Comparison of ENCODE assay signal across 8 cellular contexts in the genomic region with DNA sequence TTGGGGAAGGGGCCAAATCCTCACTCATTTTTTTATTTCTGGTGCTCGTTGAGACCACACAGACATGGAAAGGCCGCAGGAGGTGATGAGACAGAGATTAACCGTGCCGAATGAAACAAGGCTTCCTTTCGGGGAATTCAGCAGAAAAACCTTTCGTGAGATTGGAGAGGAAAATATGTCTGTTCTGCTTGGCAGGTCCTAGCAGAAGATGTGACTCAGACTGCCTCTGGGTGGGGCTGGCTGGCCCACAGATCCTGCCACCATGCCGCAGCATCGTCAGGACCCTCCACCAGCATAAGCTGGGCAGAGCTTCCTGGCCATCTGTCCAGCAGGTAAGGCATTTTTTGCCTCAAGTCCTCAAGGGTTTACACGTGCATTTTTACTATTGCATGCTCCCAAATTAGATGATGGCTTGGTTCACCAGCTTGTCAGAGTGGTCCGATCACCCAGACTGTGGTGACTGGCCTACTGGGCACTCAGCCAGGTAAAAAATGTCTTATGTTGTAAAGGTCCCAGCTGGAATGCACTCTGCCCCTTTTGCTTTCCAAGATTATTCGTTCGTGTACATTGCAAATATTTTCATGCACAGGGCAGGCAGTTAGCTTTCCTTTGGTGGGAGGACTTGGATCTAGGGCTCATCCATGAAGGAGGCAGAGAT. TPM values are rescaled to one million over a fixed set of nuclear protein-coding genes. Genes with fewer than 3 reads are reported as not detected.
DNase-seq lines count a peak whose midpoint lies in the region; ATAC-seq and TF ChIP-seq lines count a peak whose summit lies in the region.

No MANE protein-coding gene starts in this region.

- H3K4me1 ChIP-seq in lower lobe of right lung: peaks cover 47% of the 10 kb centered on the region

- H3K9me3 ChIP-seq in lower lobe of right lung: no peaks in the 10 kb centered on the region

- intact Hi-C loops in lower lobe of right lung (cut with DNase I): no loop called here

- no peak for ATAC-seq in lower lobe of right lung
- ATAC-seq in HG03520 (IDR thresholded peaks at IDR 0.05; ENCODE audit: unreplicated experiment): no peak

- H3K4me3 ChIP-seq in cardiac fibroblast (replicated peaks in 1 of 2; ENCODE audit: low read depth in 2 of 2, low read length in 2 of 2) (peak overlapping the region; percentile 51 to 59), lower lobe of right lung (peak overlapping the region; percentile 74)

- H3K27me3 ChIP-seq in lower lobe of right lung (ENCODE audit: low read depth): no peaks in the 10 kb centered on the region

- TF ChIP-seq CTCF in cardiac fibroblast (IDR thresholded peaks at IDR 0.05; ENCODE audit: low read depth, low read length): no peak
- no peak for TF ChIP-seq CTCF in lower lobe of right lung (IDR thresholded peaks at IDR 0.05)

- H3K27ac ChIP-seq in lower lobe of right lung: peak overlapping the region; percentile 90

- peaks cover 32% of the 10 kb centered on the region for H3K36me3 ChIP-seq in lower lobe of right lung

- peak; percentile 45 for DNase-seq in activated gamma-delta T cell treated with Interleukin-2 at 50 U/mL for 16 hours
- no peak for DNase-seq in activated gamma-delta T cell (lab: John Stamatoyannopoulos, UW)
- DNase-seq in HUDEP-2 (lab: John Stamatoyannopoulos, UW; ENCODE audit: unreplicated experiment in 76 of 76): peak in 64 of 76 experiments; percentile 8 to 80 (median 48)
- peak; percentile 31 for DNase-seq in UCSD-AML1 (lab: John Stamatoyannopoulos, UW; ENCODE audit: unreplicated experiment)
- peak; percentile 82 to 93 for DNase-seq in cardiac fibroblast (ENCODE audit: low read depth in 2 of 2)
- DNase-seq in lower lobe of right lung: no peak
- peak; percentile 46 to 56 (median 47) for DNase-seq in stimulated activated CD4-positive, alpha-beta T cell treated with anti-CD3 and anti-CD28 coated beads, TNF-alpha, amount 100 ng/mL, for 4 hours (ENCODE audit: low read depth in 3 of 3)

RNA-seq across cellular contexts. Expression of a gene that starts 1.5 kb away (rescaled TPM):
- total RNA-seq in lower lobe of right lung: 37.5 TPM

RNA-seq across cellular contexts. Expression of a gene that starts 30.0 kb away (rescaled TPM):
- total RNA-seq in lower lobe of right lung: 28.6 TPM

RNA-seq across cellular contexts. Expression of a gene that starts 32.3 kb away (rescaled TPM):
- 33.0 TPM for total RNA-seq in lower lobe of right lung

RNA-seq across cellular contexts. Expression of a gene that starts 39.6 kb away (rescaled TPM):
- total RNA-seq in lower lobe of right lung: 90.9 TPM

RNA-seq across cellular contexts. Expression of a gene that starts 41.5 kb away (rescaled TPM):
- total RNA-seq in lower lobe of right lung: 49.2 TPM

Comparison
In these comparisons a context has a peak if more than half of its experiments do, and no peak if none do; other contexts are left out.
1. DNase-seq: peak in activated gamma-delta T cell treated with Interleukin-2 at 50 U/mL for 16 hours (single experiment), HUDEP-2 (64 of 76), UCSD-AML1 (single experiment), cardiac fibroblast (2 of 2) and stimulated activated CD4-positive, alpha-beta T cell treated with anti-CD3 and anti-CD28 coated beads, TNF-alpha, amount 100 ng/mL, for 4 hours (3 of 3); none in activated gamma-delta T cell (single experiment) and lower lobe of right lung (single experiment).